22 cellular contexts compared by ENCODE assay signal in the genomic region with DNA sequence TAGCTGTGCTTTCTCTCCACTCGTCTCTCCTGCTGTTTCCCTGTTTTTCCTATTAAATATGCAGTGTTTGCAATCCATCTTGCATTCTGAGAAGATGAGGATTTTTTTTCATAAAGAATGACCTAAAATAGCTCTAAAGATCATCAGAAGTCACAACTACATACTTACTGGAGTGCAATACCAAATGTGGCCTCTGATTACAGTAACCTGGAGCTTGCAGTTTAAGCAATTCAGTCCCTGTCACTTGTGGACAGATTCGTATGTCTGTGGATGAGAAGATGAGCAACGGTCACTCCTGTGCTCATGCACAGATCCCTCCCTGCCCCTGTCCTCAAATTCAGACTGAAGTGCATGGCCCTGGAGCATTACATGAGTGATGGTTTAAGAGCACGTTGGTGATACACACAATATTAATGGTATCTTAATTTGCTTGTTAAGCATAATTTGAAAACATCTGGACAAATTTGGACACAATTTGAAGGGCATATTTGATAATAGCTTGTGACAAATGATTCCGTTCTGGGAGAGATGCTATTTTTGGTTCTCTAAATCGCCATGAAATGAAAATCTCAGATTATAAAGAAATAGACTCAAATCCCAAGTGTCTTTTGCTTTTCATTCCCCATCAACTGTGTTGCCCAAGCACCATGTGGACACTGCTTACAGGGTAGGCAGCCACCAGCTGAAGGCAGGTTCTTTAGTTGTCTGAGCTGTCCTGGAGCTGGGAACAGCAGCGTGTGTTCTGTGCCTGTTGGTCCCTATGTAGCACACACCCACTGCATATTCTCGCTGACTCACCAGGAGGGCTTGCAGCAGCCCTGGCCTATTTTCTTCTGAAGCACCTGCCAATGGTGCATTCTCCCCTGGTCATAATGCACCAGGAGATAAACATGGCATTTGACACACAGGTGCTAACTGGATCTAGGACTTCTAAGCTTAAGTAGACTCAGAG. TPM values are rescaled to one million over a fixed set of nuclear protein-coding genes. Genes with fewer than 3 reads are reported as not detected.
DNase-seq lines count a peak whose midpoint lies in the region; ATAC-seq, FAIRE-seq and TF ChIP-seq lines count a peak whose summit lies in the region.
"Had no signal": no experiment of that assay in that cellular context is flagged by ENCODE, and none has a peak within 500 bp of the region (broad histone marks: within the 10 kb centered on the region; RNA-seq: fewer than 3 reads in every experiment).

No MANE protein-coding gene starts in this region.

- H3K79me2 ChIP-seq in SK-N-SH (ENCODE audit: insufficient read depth), result no peaks in the 10 kb centered on the region
- H3K79me2 ChIP-seq: hepatocyte had no signal

- no peaks in the 10 kb centered on the region for H3F3A ChIP-seq in SK-N-SH (replicated peaks; ENCODE audit: insufficient read depth)

- H3K9me3 ChIP-seq in A549 (no peaks in the 10 kb centered on the region), SK-N-SH (no peaks in the 10 kb centered on the region)
- H3K9me3 ChIP-seq: esophagus muscularis mucosa, pancreas, upper lobe of left lung had no signal

- H2AFZ ChIP-seq in SK-N-SH (ENCODE audit: low read depth), result no peak overlapping the region
- H2AFZ ChIP-seq: hepatocyte had no signal

- H3K9ac ChIP-seq in SK-N-SH, result no peak overlapping the region

- CTCF ChIA-PET in A549 (lab: Yijun Ruan, JAX), result interaction anchor here (0.6 to 9.1 kb wide), 20 partner anchors 10 to 1162 kb away, joined by 3 to 49 read pairs (median 3); a partner anchor contains a TSS
- CTCF ChIA-PET in SK-N-SH (lab: Yijun Ruan, JAX), result interaction anchor here (0.6 to 11.9 kb wide), 28 partner anchors 9 to 363 kb away, joined by 3 to 190 read pairs (median 6); a partner anchor contains a TSS

- H3K4me2 ChIP-seq in A549 (no peak overlapping the region), SK-N-SH (no peak overlapping the region)
- H3K4me2 ChIP-seq: hepatocyte had no signal

- H4K20me1 ChIP-seq in SK-N-SH (ENCODE audit: insufficient read depth), result no peaks in the 10 kb centered on the region

- H3K36me3 ChIP-seq in SK-N-SH (replicated peaks in 1 of 2; ENCODE audit: control insufficient read depth in 1 of 2, insufficient read depth in 2 of 2, low read length in 1 of 2) (no peaks in the 10 kb centered on the region), H7 (replicated peaks; ENCODE audit: control insufficient read depth, insufficient read depth, low read length) (no peaks in the 10 kb centered on the region)
- H3K36me3 ChIP-seq: esophagus muscularis mucosa, pancreas, upper lobe of left lung had no signal

- TF ChIP-seq RAD21 in A549 (conservative IDR thresholded peaks at IDR 0.05 in 1 of 2, IDR thresholded peaks at IDR 0.05 in 1 of 2) (no peak), SK-N-SH (IDR thresholded peaks at IDR 0.05; ENCODE audit: low read length) (no peak)

- ATAC-seq in A549, result peak; percentile 58 to 63; a peak in 2 of 6 replicates
- ATAC-seq in HG02938 (IDR thresholded peaks at IDR 0.05; ENCODE audit: unreplicated experiment), result no peak
- ATAC-seq: pancreas; stimulated activated naive B cell treated with anti-CD40 and anti-IgM and Interleukin-4, amounts not matched to agents 10 μg/mL and 1 μg/mL and 100 μg/mL, for 72 hours; WTC11 had no signal

- no peak for FAIRE-seq in A549 (lab: Jason Lieb, UNC)
- peak; percentile 9 for FAIRE-seq in GM12891 (lab: Jason Lieb, UNC)
- FAIRE-seq in HTR-8/SVneo (lab: Jason Lieb, UNC), result no peak
- FAIRE-seq: astrocyte, pancreas, RCC 7860 had no signal

- TF ChIP-seq CTCF in A549 (IDR thresholded peaks at IDR 0.05) (no peak), SK-N-SH (IDR thresholded peaks at IDR 0.05) (peak; percentile 13; the same call in 1 of the 2 replicates), foreskin fibroblast (IDR thresholded peaks at IDR 0.05; ENCODE audit: low read depth, low read length) (no peak)

- no peaks in the 10 kb centered on the region for H3K4me1 ChIP-seq in A549
- no peaks in the 10 kb centered on the region; a peak in 1 of 4 replicates for H3K4me1 ChIP-seq in SK-N-SH (ENCODE audit: control insufficient read depth in 1 of 2, insufficient read depth in 2 of 2, low read depth in 1 of 2, low read length in 1 of 2)
- H3K4me1 ChIP-seq: esophagus muscularis mucosa, pancreas, upper lobe of left lung had no signal

- no peaks in the 10 kb centered on the region for H3K9me2 ChIP-seq in SK-N-SH

- H3K27ac ChIP-seq in A549, result no peak overlapping the region
- no peak overlapping the region for H3K27ac ChIP-seq in SK-N-SH (ENCODE audit: low read depth in 2 of 2, low read length in 1 of 2)
- H3K27ac ChIP-seq: esophagus muscularis mucosa, hepatocyte, pancreas, skin epidermis, upper lobe of left lung had no signal

- WGBS in A549 (ENCODE audit: missing lambda C conversion rate), result 47% methylated on average over 8 of the region's 8 CpGs
- WGBS in SK-N-SH (ENCODE audit: low lambda C conversion rate), result 21% methylated on average over 8 of the region's 8 CpGs

- TF ChIP-seq POLR2A in A549 (IDR thresholded peaks at IDR 0.05; ENCODE audit: low read length) (no peak), GM12891 (IDR thresholded peaks at IDR 0.05; ENCODE audit: low read depth, low read length) (no peak)

- POLR2A ChIA-PET in A549 (lab: Yijun Ruan, JAX) (interaction anchor here (0.6 kb wide), 1 partner anchor 14 kb away, joined by 3 read pairs; no protein-coding TSS in a partner anchor), SK-N-SH (lab: Yijun Ruan, JAX) (no interaction called here)

- DNase-seq in A549 (ENCODE audit: low read depth in 1 of 2, low spot score in 1 of 2) (peak in 1 of 2 experiments; percentile 4), GM12891 (ENCODE audit: insufficient read length, low spot score) (no peak), SK-N-SH (no peak), foreskin fibroblast (peak; percentile 3 to 47), H7 (no peak), HTR-8/SVneo (ENCODE audit: insufficient read length, low spot score) (no peak)
- no peak for DNase-seq in activated CD8-positive, alpha-beta memory T cell treated with anti-CD3 and anti-CD28 coated beads, Interleukin-2, amount 50 U/mL, for 4 hours
- DNase-seq: dermis blood vessel endothelial cell; NCI-H1694; NCI-H524; pancreas; stimulated activated naive B cell treated with anti-CD40 and anti-IgM and Interleukin-4, amounts not matched to agents 10 μg/mL and 1 μg/mL and 100 μg/mL, for 72 hours; upper lobe of left lung had no signal

- H3K4me3 ChIP-seq in A549, result no peak overlapping the region
- H3K4me3 ChIP-seq in SK-N-SH (ENCODE audit: low read depth in 2 of 2, low read length in 1 of 2), result no peak overlapping the region
- H3K4me3 ChIP-seq in foreskin fibroblast (ENCODE audit: low read depth in 1 of 2, low read length in 2 of 2), result no peak overlapping the region
- H3K4me3 ChIP-seq in H7 (ENCODE audit: insufficient read depth, low read depth, low read length), result no peak overlapping the region
- H3K4me3 ChIP-seq: esophagus muscularis mucosa, hepatocyte, pancreas, skin epidermis, upper lobe of left lung had no signal

- H3K27me3 ChIP-seq in SK-N-SH (ENCODE audit: insufficient read depth), result no peaks in the 10 kb centered on the region; the same call in 1 of the 2 replicates
- H3K27me3 ChIP-seq in H7 (ENCODE audit: control insufficient read depth, insufficient read depth, low read length), result peaks cover 17% of the 10 kb centered on the region
- H3K27me3 ChIP-seq: pancreas, upper lobe of left lung had no signal

- TF ChIP-seq EP300 in A549 (IDR thresholded peaks at IDR 0.05), result no peak
- no peak for TF ChIP-seq EP300 in SK-N-SH (IDR thresholded peaks at IDR 0.05; ENCODE audit: borderline replicate concordance in 1 of 2, low read depth in 1 of 2, low read length in 1 of 2)

TF ChIP-seq in A549, 52 proteins besides CTCF, POLR2A, EP300 and RAD21 (continues in another document):
- TF ChIP-seq MAFK (IDR thresholded peaks at IDR 0.05; ENCODE audit: partially characterized antibody), result peak; percentile 74
- TF ChIP-seq ESRRA (IDR thresholded peaks at IDR 0.05; ENCODE audit: borderline replicate concordance, low read length), result no peak
- no peak for TF ChIP-seq FOSB (CRISPR knock-in tag; IDR thresholded peaks at IDR 0.05)
- no peak for TF ChIP-seq RARB (CRISPR knock-in tag; IDR thresholded peaks at IDR 0.05)

TF ChIP-seq in GM12891, 5 proteins besides CTCF, POLR2A, EP300 and RAD21:
- TF ChIP-seq SPI1 (IDR thresholded peaks at IDR 0.05; ENCODE audit: low read depth, low read length), result no peak
- TF ChIP-seq PAX5 (IDR thresholded peaks at IDR 0.05; ENCODE audit: insufficient read depth, low read length, severe bottlenecking), result no peak
- no peak for TF ChIP-seq TAF1 (IDR thresholded peaks at IDR 0.05; ENCODE audit: low read depth, low read length)
- no peak for TF ChIP-seq POU2F2 (IDR thresholded peaks at IDR 0.05; ENCODE audit: low read depth, low read length)
- no peak for TF ChIP-seq POLR2AphosphoS5 (IDR thresholded peaks at IDR 0.05; ENCODE audit: low read depth, low read length)

TF ChIP-seq in SK-N-SH, 30 proteins besides CTCF, POLR2A, EP300 and RAD21 (continues in another document):
- no peak for TF ChIP-seq RXRA (IDR thresholded peaks at IDR 0.05; ENCODE audit: borderline replicate concordance, low read depth)
- no peak for TF ChIP-seq POLR2AphosphoS5 (IDR thresholded peaks at IDR 0.05; ENCODE audit: low read depth, low read length)

RNA-seq across cellular contexts. Expression of a gene that starts 32.6 kb away (rescaled TPM):
- polyA plus RNA-seq in A549 (2011; rRNA removed) (173 and 228 TPM in 2 replicates), A549 (2017; fragmentation: RNase III; extraction: RNeasy Plus Mini Kit Qiagen cat#74134 plus additional on column Dnase treatment) (112 to 143 TPM (median 130 TPM) in 3 replicates), SK-N-SH (2012; rRNA removed) (193 and 241 TPM in 2 replicates)
- 136 and 155 TPM in 2 replicates for polyA plus RNA-seq in A549 (2012; cell fraction: cytosol; rRNA removed)
- polyA plus RNA-seq in A549 (2012; cell fraction: nucleus; rRNA removed), result 271 and 295 TPM in 2 replicates
- 111 and 127 TPM in 2 replicates for polyA minus RNA-seq in A549 (2011; rRNA and poly(A)+ RNA removed)
- 1.7 TPM for polyA plus RNA-seq in GM12891 (2012; ENCODE audit: low read depth, missing spikeins)
- polyA plus RNA-seq in SK-N-SH (2012; cell fraction: cytosol; rRNA removed), result 123 and 160 TPM in 2 replicates
- 488 and 508 TPM in 2 replicates for polyA plus RNA-seq in SK-N-SH (2012; cell fraction: nucleus; rRNA removed)
- not detected in 2 replicates for total RNA-seq in H7 (2014; rRNA removed; shearing (Covaris generic))
- total RNA-seq: astrocyte; dermis blood vessel endothelial cell; esophagus muscularis mucosa; hepatocyte; T-helper 1 cell treated with Interleukin-12 subunit alpha and Interleukin-12 subunit beta and Interleukin-4 antibody, amounts not matched to agents 30 ng/mL and 1 ng/mL, for 36 hours had no signal
- polyA plus RNA-seq: hepatocyte, pancreas had no signal

RNA-seq across cellular contexts. Expression of a gene that starts 52.8 kb away (rescaled TPM):
- polyA plus RNA-seq in A549 (2011; rRNA removed) (not detected in 2 replicates), A549 (2017; fragmentation: RNase III; extraction: RNeasy Plus Mini Kit Qiagen cat#74134 plus additional on column Dnase treatment) (not detected in 3 replicates), SK-N-SH (2012; rRNA removed) (not detected in 2 replicates)
- polyA plus RNA-seq in A549 (2012; cell fraction: cytosol; rRNA removed), result 0.08 TPM in 1 of 2 replicates, not detected in the other
- polyA plus RNA-seq in A549 (2012; cell fraction: nucleus; rRNA removed), result 0.18 TPM in 1 of 2 replicates, not detected in the other
- not detected in 2 replicates for polyA minus RNA-seq in A549 (2011; rRNA and poly(A)+ RNA removed)
- not detected for polyA plus RNA-seq in GM12891 (2012; ENCODE audit: low read depth, missing spikeins)
- polyA plus RNA-seq in SK-N-SH (2012; cell fraction: cytosol; rRNA removed), result not detected in 2 replicates
- polyA plus RNA-seq in SK-N-SH (2012; cell fraction: nucleus; rRNA removed), result not detected in 2 replicates
- total RNA-seq in H7 (2014; rRNA removed; shearing (Covaris generic)), result not detected in 2 replicates
- total RNA-seq: astrocyte; dermis blood vessel endothelial cell; esophagus muscularis mucosa; mucosa of gallbladder; pancreas; T-helper 1 cell treated with Interleukin-12 subunit alpha and Interleukin-12 subunit beta and Interleukin-4 antibody, amounts not matched to agents 30 ng/mL and 1 ng/mL, for 36 hours; WTC11 had no signal
- polyA plus RNA-seq: hepatocyte, pancreas had no signal

Comparison
In these comparisons a context has a peak if more than half of its experiments do, and no peak if none do; other contexts are left out.
1. DNase-seq: peak in foreskin fibroblast (2 of 2); none in GM12891 (single experiment), SK-N-SH (single experiment), activated CD8-positive, alpha-beta memory T cell treated with anti-CD3 and anti-CD28 coated beads, Interleukin-2, amount 50 U/mL, for 4 hours (single experiment), H7 (single experiment) and HTR-8/SVneo (single experiment).